ENCODE assay signal across 8 cellular contexts in the genomic region with DNA sequence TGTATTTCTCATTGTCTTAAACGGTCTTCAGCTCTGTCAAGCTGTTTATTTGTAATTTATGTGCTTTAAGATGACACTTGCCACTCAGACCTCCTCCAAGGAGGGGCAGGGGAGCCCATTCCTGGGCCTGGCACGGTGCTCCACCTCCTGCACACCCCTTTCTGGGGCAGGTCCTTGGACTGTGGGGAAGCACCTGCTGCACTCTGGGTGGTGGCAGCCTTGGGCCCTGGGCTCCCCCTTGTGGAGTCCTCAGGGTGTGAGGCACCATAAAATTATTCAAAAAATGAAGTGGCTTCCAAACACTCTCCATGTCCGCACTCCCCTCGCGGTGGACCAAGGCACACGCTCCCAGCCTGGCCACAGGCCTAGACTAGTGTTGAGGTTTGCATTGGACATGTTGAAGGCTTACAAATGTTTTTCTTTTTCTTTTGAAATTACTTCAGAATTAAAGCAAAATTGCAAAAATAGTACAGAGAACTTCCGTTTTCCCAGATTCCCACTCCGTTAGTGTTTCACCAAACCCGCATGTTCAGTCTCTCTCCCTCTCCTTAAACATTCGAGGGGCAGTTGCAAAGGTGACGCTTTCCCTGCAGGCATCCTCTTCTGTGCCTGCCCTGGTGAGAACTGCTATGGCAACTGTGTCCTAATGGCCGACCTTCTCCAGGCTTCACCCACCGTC. TPM values are rescaled to one million over a fixed set of nuclear protein-coding genes. Genes with fewer than 3 reads are reported as not detected.
DNase-seq lines count a peak whose midpoint lies in the region; ATAC-seq and TF ChIP-seq lines count a peak whose summit lies in the region.

No MANE protein-coding gene starts in this region.

- no peaks in the 10 kb centered on the region for H3K27me3 ChIP-seq in PC-3 (ENCODE audit: low read length)
- no peaks in the 10 kb centered on the region for H3K27me3 ChIP-seq in tibial nerve

- no peak for TF ChIP-seq POLR2A in tibial nerve (IDR thresholded peaks at IDR 0.05)

- TF ChIP-seq CTCF in PC-3 (conservative IDR thresholded peaks at IDR 0.05; ENCODE audit: low read depth, low read length) (peak; percentile 84), omental fat pad (IDR thresholded peaks at IDR 0.05) (no peak), tibial nerve (IDR thresholded peaks at IDR 0.05) (peak; percentile 67 to 80 (median 74))

- no peak overlapping the region for H3K9ac ChIP-seq in PC-3 (ENCODE audit: low read length)

- intact Hi-C loops in PC-3 (cut with micrococcal nuclease), result loop anchor here (1.0 to 5.0 kb wide), 2 partner anchors 23 to 200 kb away; no protein-coding TSS in a partner anchor

- no peak overlapping the region for H3K27ac ChIP-seq in PC-3 (ENCODE audit: low read length)
- peak overlapping the region in 3 of 4 donors; percentile 32 to 72 (median 71) for H3K27ac ChIP-seq in tibial nerve

- H3K36me3 ChIP-seq in PC-3 (ENCODE audit: low read depth, low read length) (no peaks in the 10 kb centered on the region), tibial nerve (no peaks in the 10 kb centered on the region)

- H3K4me3 ChIP-seq in PC-3 (ENCODE audit: low read length) (no peak overlapping the region), tibial nerve (no peak overlapping the region)

- no peak overlapping the region for H2AFZ ChIP-seq in PC-3 (ENCODE audit: low read length)

- no TSS peak for BruUV-seq in PC-3 (replicated peaks; lab: Mats Ljungman, UMichigan)

- ATAC-seq in GM19025 (IDR thresholded peaks at IDR 0.05; ENCODE audit: low read depth, unreplicated experiment) (peak; percentile 67), HG03521 (IDR thresholded peaks at IDR 0.05; ENCODE audit: unreplicated experiment) (peak; percentile 86), PC-3 (peak; percentile 91), omental fat pad (ENCODE audit: low FRiP score) (peak; percentile 76)

- peak in 1 of 2 donors; percentile 54 for TF ChIP-seq EP300 in tibial nerve (IDR thresholded peaks at IDR 0.05)

- POLR2A ChIA-PET in PC-3 (lab: Charles Lee; ENCODE audit: unreplicated experiment), result no interaction called here

- 37 to 44% methylated on average over 13 of the region's 13 CpGs for WGBS in tibial nerve, 2 donors

- no peaks in the 10 kb centered on the region for H3K9me2 ChIP-seq in PC-3 (replicated peaks; ENCODE audit: low read length)

- H3K4me2 ChIP-seq in PC-3 (ENCODE audit: low read length), result no peak overlapping the region

- CTCF ChIA-PET in PC-3 (lab: Charles Lee), result no interaction called here

- H3K4me1 ChIP-seq in PC-3 (ENCODE audit: insufficient read depth, low read length) (peaks cover 13% of the 10 kb centered on the region), tibial nerve (peaks cover 0 to 74% (median 29%) of the 10 kb centered on the region in 4 donors)

- H3K79me2 ChIP-seq in PC-3 (ENCODE audit: low read length), result peaks cover 96% of the 10 kb centered on the region

- H3K9me3 ChIP-seq in PC-3 (ENCODE audit: low read length), result no peaks in the 10 kb centered on the region
- H3K9me3 ChIP-seq in tibial nerve, result no peaks in the 10 kb centered on the region

- H3F3A ChIP-seq in PC-3 (ENCODE audit: low read length, unreplicated experiment), result no peaks in the 10 kb centered on the region

- DNase-seq in AML-193 (lab: John Stamatoyannopoulos, UW) (peak; percentile 74 to 80), PC-3 (peak; percentile 77), activated T-cell treated with anti-CD3 and anti-CD28 coated beads for 48 hours (ENCODE audit: low read depth) (peak; percentile 66), fibroblast of gingiva (ENCODE audit: low read depth) (peak; percentile 57), omental fat pad (ENCODE audit: low spot score) (no peak), tibial nerve (ENCODE audit: low spot score in 2 of 2) (peak; percentile 51 to 59)

- H4K20me1 ChIP-seq in PC-3 (ENCODE audit: low read length), result peaks cover 42% of the 10 kb centered on the region

RNA-seq across cellular contexts. Expression of gene FOXK2, which starts 32.4 kb away (rescaled TPM):
- 60.5 and 71.0 TPM in 2 replicates for total RNA-seq in PC-3 (2014; rRNA removed)
- 10 to 100 TPM; 35.8 to 61.0 (median 38.4) TPM for total RNA-seq in omental fat pad
- 10 to 100 TPM; 29.6 to 65.4 (median 33.3) TPM for total RNA-seq in tibial nerve

Comparison
In these comparisons a context has a peak if more than half of its experiments do, and no peak if none do; other contexts are left out.
1. CTCF ChIP-seq: peak in PC-3 (single experiment) and tibial nerve (5 of 5); none in omental fat pad (0 of 3).
2. Peak in every context shown above with its lines, with median percentiles within 50 percentile points of each other: ATAC-seq.